ENCODE assay signal across 1 cellular context in genomic region chr4:17489721-17490120, GRCh38.
A peak's percentile ranks its signal among the peaks of the same experiment; 100 is the strongest.
TF ChIP-seq lines count a peak whose summit lies in the region.

No MANE protein-coding gene starts in this region.

TF ChIP-seq in HepG2, 621 proteins besides CTCF, POLR2A, EP300 and RAD21 (continues in another document):
- TF ChIP-seq, protein P1, sequence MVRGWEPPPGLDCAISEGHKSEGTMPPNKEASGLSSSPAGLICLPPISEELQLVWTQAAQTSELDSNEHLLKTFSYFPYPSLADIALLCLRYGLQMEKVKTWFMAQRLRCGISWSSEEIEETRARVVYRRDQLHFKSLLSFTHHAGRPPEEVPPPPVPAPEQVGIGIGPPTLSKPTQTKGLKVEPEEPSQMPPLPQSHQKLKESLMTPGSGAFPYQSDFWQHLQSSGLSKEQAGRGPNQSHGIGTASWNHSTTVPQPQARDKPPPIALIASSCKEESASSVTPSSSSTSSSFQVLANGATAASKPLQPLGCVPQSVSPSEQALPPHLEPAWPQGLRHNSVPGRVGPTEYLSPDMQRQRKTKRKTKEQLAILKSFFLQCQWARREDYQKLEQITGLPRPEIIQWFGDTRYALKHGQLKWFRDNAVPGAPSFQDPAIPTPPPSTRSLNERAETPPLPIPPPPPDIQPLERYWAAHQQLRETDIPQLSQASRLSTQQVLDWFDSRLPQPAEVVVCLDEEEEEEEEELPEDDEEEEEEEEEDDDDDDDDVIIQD (CRISPR knock-in tag; IDR thresholded peaks at IDR 0.05; ENCODE audit: low read depth) = peak; percentile 65; the same call in 1 of the 2 replicates
- TF ChIP-seq, protein P2, sequence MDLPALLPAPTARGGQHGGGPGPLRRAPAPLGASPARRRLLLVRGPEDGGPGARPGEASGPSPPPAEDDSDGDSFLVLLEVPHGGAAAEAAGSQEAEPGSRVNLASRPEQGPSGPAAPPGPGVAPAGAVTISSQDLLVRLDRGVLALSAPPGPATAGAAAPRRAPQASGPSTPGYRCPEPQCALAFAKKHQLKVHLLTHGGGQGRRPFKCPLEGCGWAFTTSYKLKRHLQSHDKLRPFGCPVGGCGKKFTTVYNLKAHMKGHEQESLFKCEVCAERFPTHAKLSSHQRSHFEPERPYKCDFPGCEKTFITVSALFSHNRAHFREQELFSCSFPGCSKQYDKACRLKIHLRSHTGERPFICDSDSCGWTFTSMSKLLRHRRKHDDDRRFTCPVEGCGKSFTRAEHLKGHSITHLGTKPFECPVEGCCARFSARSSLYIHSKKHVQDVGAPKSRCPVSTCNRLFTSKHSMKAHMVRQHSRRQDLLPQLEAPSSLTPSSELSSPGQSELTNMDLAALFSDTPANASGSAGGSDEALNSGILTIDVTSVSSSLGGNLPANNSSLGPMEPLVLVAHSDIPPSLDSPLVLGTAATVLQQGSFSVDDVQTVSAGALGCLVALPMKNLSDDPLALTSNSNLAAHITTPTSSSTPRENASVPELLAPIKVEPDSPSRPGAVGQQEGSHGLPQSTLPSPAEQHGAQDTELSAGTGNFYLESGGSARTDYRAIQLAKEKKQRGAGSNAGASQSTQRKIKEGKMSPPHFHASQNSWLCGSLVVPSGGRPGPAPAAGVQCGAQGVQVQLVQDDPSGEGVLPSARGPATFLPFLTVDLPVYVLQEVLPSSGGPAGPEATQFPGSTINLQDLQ (CRISPR knock-in tag; IDR thresholded peaks at IDR 0.05) = no peak
- TF ChIP-seq ZNF589 (CRISPR knock-in tag; conservative IDR thresholded peaks at IDR 0.05) (no peak), PAXIP1 (CRISPR knock-in tag; conservative IDR thresholded peaks at IDR 0.05) (peak; percentile 48), SNAPC2 (CRISPR knock-in tag; IDR thresholded peaks at IDR 0.05) (no peak), BCL6 (CRISPR knock-in tag; IDR thresholded peaks at IDR 0.05) (peak; percentile 64), ZMYM4 (CRISPR knock-in tag; IDR thresholded peaks at IDR 0.05) (peak; percentile 51), RARA (CRISPR knock-in tag; IDR thresholded peaks at IDR 0.05) (peak; percentile 98), ZBTB40 (IDR thresholded peaks at IDR 0.05) (no peak), ZBTB40 (CRISPR knock-in tag; IDR thresholded peaks at IDR 0.05) (no peak), ZNF609 (CRISPR knock-in tag; IDR thresholded peaks at IDR 0.05; ENCODE audit: borderline replicate concordance) (peak; percentile 16; the same call in 1 of the 2 replicates), POGZ (CRISPR knock-in tag; IDR thresholded peaks at IDR 0.05) (peak; percentile 27; the same call in 1 of the 2 replicates), NCOA2 (CRISPR knock-in tag; IDR thresholded peaks at IDR 0.05) (0 out of 2 replicates have a peak, but pooled peaks have one; percentile 13), FLYWCH1 (CRISPR knock-in tag; IDR thresholded peaks at IDR 0.05) (no peak), ZNF652 (CRISPR knock-in tag; IDR thresholded peaks at IDR 0.05; ENCODE audit: borderline replicate concordance, low read depth) (no peak), RXRB (CRISPR knock-in tag; IDR thresholded peaks at IDR 0.05; ENCODE audit: borderline replicate concordance) (peak; percentile 89), ZNF343 (CRISPR knock-in tag; IDR thresholded peaks at IDR 0.05) (no peak), THYN1 (CRISPR knock-in tag; IDR thresholded peaks at IDR 0.05; ENCODE audit: borderline replicate concordance, low read depth) (no peak), NR2F1 (CRISPR knock-in tag; IDR thresholded peaks at IDR 0.05) (peak; percentile 44 to 50; a peak in 2 of 4 replicates), NR2F6 (IDR thresholded peaks at IDR 0.05) (peak; percentile 64), NR2F6 (CRISPR knock-in tag; IDR thresholded peaks at IDR 0.05) (no peak)
- TF ChIP-seq, protein P3, sequence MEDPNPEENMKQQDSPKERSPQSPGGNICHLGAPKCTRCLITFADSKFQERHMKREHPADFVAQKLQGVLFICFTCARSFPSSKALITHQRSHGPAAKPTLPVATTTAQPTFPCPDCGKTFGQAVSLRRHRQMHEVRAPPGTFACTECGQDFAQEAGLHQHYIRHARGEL (CRISPR knock-in tag; IDR thresholded peaks at IDR 0.05) = no peak
- TF ChIP-seq, protein P4, sequence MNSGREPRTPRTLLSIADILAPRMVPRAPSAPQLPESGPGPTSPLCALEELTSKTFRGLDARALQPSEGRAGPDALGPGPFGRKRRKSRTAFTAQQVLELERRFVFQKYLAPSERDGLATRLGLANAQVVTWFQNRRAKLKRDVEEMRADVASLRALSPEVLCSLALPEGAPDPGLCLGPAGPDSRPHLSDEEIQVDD (CRISPR knock-in tag; IDR thresholded peaks at IDR 0.05; ENCODE audit: borderline replicate concordance) = no peak
- TF ChIP-seq, protein P5, sequence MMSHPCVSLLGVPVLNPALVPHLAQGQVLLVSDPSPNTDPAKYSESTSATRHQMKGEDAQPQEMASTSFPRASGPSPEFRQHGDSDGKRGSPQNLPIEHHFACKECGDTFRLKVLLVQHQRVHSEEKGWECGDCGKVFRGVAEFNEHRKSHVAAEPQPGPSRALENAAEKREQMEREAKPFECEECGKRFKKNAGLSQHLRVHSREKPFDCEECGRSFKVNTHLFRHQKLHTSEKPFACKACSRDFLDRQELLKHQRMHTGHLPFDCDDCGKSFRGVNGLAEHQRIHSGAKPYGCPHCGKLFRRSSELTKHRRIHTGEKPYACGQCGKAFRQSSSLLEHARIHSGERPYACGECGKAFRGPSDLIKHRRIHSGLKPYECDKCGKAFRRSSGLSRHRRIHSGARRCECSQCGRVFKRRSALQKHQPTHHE (CRISPR knock-in tag; IDR thresholded peaks at IDR 0.05; ENCODE audit: borderline replicate concordance) = no peak
- TF ChIP-seq, protein P6, sequence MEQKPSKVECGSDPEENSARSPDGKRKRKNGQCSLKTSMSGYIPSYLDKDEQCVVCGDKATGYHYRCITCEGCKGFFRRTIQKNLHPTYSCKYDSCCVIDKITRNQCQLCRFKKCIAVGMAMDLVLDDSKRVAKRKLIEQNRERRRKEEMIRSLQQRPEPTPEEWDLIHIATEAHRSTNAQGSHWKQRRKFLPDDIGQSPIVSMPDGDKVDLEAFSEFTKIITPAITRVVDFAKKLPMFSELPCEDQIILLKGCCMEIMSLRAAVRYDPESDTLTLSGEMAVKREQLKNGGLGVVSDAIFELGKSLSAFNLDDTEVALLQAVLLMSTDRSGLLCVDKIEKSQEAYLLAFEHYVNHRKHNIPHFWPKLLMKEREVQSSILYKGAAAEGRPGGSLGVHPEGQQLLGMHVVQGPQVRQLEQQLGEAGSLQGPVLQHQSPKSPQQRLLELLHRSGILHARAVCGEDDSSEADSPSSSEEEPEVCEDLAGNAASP (CRISPR knock-in tag; IDR thresholded peaks at IDR 0.05; ENCODE audit: borderline replicate concordance) = peak; percentile 81; the same call in 1 of the 2 replicates
